ENCODE assay signal across 8 cellular contexts in genomic region chr19:48695743-48696352, GRCh38. TPM values are rescaled to one million over a fixed set of nuclear protein-coding genes. Genes with fewer than 3 reads are reported as not detected.
DNase-seq lines count a peak whose midpoint lies in the region; TF ChIP-seq lines count a peak whose summit lies in the region.

Gene FUT2 (plus strand): TSS chr19:48695971. CDS start chr19:48702957, 6,986 bp downstream.

- H3K9me3 ChIP-seq in ES-I3 (ENCODE audit: control insufficient read depth, insufficient read depth, low read length), result no peaks in the 10 kb centered on the region; the same call in 1 of the 2 replicates
- H3K9me3 ChIP-seq in prostate gland, result no peaks in the 10 kb centered on the region
- no peaks in the 10 kb centered on the region for H3K9me3 ChIP-seq in Karpas-422 (ENCODE audit: low read length)

- H3K27me3 ChIP-seq in prostate gland (replicated peaks; ENCODE audit: insufficient read depth) (no peaks in the 10 kb centered on the region), Karpas-422 (ENCODE audit: low read length) (no peaks in the 10 kb centered on the region)

- no peak for TF ChIP-seq CTCF in fibroblast of pulmonary artery (IDR thresholded peaks at IDR 0.05; ENCODE audit: low read length, missing control alignments)
- TF ChIP-seq CTCF in prostate gland (IDR thresholded peaks at IDR 0.05), result no peak

- peak within 1 kb of the TSS; percentile 5 for H3K4me3 ChIP-seq in fibroblast of pulmonary artery (replicated peaks; ENCODE audit: low read depth, low read length)
- peak within 1 kb of the TSS in 1 of 2 donors; percentile 4 for H3K4me3 ChIP-seq in prostate gland
- no peak within 1 kb of the TSS for H3K4me3 ChIP-seq in Karpas-422 (ENCODE audit: low read length)

- no peak within 1 kb of the TSS for H3K4me2 ChIP-seq in Karpas-422 (ENCODE audit: low read depth, low read length, poor library complexity, severe bottlenecking)

- no peaks in the 10 kb centered on the region for H3K79me2 ChIP-seq in Karpas-422 (ENCODE audit: low read length)

- WGBS in prostate gland, result 30% methylated on average over 15 of the region's 16 CpGs

- H3K4me1 ChIP-seq in ES-I3 (ENCODE audit: insufficient read depth, low read length) (no peaks in the 10 kb centered on the region; the same call in 1 of the 2 replicates), prostate gland (replicated peaks) (no peaks in the 10 kb centered on the region), Karpas-422 (ENCODE audit: low read length) (no peaks in the 10 kb centered on the region)

- DNase-seq in NCI-H748 treated with DMSO at 0.1 percent for 48 hours (lab: John Stamatoyannopoulos, UW) (peak; percentile 36), fibroblast of pulmonary artery (ENCODE audit: low read depth) (no peak), prostate gland (ENCODE audit: low spot score) (no peak), Karpas-422 (no peak), MV-4-11 (lab: John Stamatoyannopoulos, UW) (no peak), HUDEP-2 (lab: John Stamatoyannopoulos, UW; ENCODE audit: unreplicated experiment in 76 of 76) (no peak), posterior vena cava (ENCODE audit: low spot score) (no peak)

- no peak within 1 kb of the TSS for H2AFZ ChIP-seq in Karpas-422 (ENCODE audit: low read length)

- peak; percentile 61 for TF ChIP-seq POLR2A in prostate gland (IDR thresholded peaks at IDR 0.05)

- H4K20me1 ChIP-seq in Karpas-422 (ENCODE audit: insufficient read depth, low read depth, low read length), result no peaks in the 10 kb centered on the region

- no peaks in the 10 kb centered on the region for H3K9me2 ChIP-seq in Karpas-422 (replicated peaks; ENCODE audit: insufficient read depth, low read length)

- intact Hi-C loops in prostate gland (cut with DNase I), result no loop called here
- intact Hi-C loops in posterior vena cava (cut with DNase I), result no loop called here

- H3K36me3 ChIP-seq in ES-I3 (ENCODE audit: insufficient read depth, low read length) (no peaks in the 10 kb centered on the region), prostate gland (no peaks in the 10 kb centered on the region), Karpas-422 (ENCODE audit: insufficient read depth, low read length) (no peaks in the 10 kb centered on the region)

- H3K9ac ChIP-seq in ES-I3 (ENCODE audit: low read depth, low read length), result peak within 1 kb of the TSS; percentile 78
- no peak within 1 kb of the TSS for H3K9ac ChIP-seq in Karpas-422 (ENCODE audit: low read length)

- H3K27ac ChIP-seq in prostate gland (no peak within 1 kb of the TSS), Karpas-422 (ENCODE audit: low read length) (no peak within 1 kb of the TSS)

RNA-seq across cellular contexts. Expression of gene FUT2, which starts in this region (rescaled TPM):
- total RNA-seq in prostate gland (1 to 10 TPM; 1.4 to 2.7 TPM), posterior vena cava (not detected)
- total RNA-seq in Karpas-422 (2014; rRNA removed; shearing (Covaris generic); ENCODE audit: low replicate concordance), result not detected in 2 replicates
